ENCODE assay signal across 1 cellular context in genomic region chr2:37376421-37377186, GRCh38.
TF ChIP-seq lines count a peak whose summit lies in the region.

No MANE protein-coding gene starts in this region.

TF ChIP-seq in HEK293, 187 proteins besides CTCF, POLR2A, EP300 and RAD21 (continued from another document):
- TF ChIP-seq ZFHX2 (tag by site-specific recombination; conservative IDR thresholded peaks at IDR 0.05) (peak; percentile 62), ZNF548 (tag by site-specific recombination; IDR thresholded peaks at IDR 0.05) (no peak), ZNF10 (tag by site-specific recombination; IDR thresholded peaks at IDR 0.05) (peak; percentile 27; the same call in 1 of the 2 replicates), ZSCAN18 (tag by site-specific recombination; IDR thresholded peaks at IDR 0.05) (no peak; the same call in none of the 2 replicates), ZNF660 (tag by site-specific recombination; IDR thresholded peaks at IDR 0.05) (peak; percentile 71), ZNF544 (tag by site-specific recombination; IDR thresholded peaks at IDR 0.05) (no peak), ZNF248 (tag by site-specific recombination; IDR thresholded peaks at IDR 0.05) (no peak), REPIN1 (tag by site-specific recombination; IDR thresholded peaks at IDR 0.05; ENCODE audit: low read depth) (no peak), ZNF155 (tag by site-specific recombination; IDR thresholded peaks at IDR 0.05) (no peak), ZNF843 (tag by site-specific recombination; IDR thresholded peaks at IDR 0.05) (peak; percentile 99), ZNF670 (tag by site-specific recombination; IDR thresholded peaks at IDR 0.05; ENCODE audit: low read depth) (no peak), ZBTB1 (tag by site-specific recombination; IDR thresholded peaks at IDR 0.05) (no peak), SCRT2 (tag by site-specific recombination; IDR thresholded peaks at IDR 0.05) (peak; percentile 79), ZXDB (tag by site-specific recombination; IDR thresholded peaks at IDR 0.05) (peak; percentile 92), ZNF335 (tag by site-specific recombination; conservative IDR thresholded peaks at IDR 0.05) (peak; percentile 61), ZNF341 (tag by site-specific recombination; IDR thresholded peaks at IDR 0.05; ENCODE audit: low read depth) (no peak), ZBTB8A (tag by site-specific recombination; IDR thresholded peaks at IDR 0.05) (peak; percentile 79), YY2 (tag by site-specific recombination; IDR thresholded peaks at IDR 0.05) (no peak), ZNF24 (tag by site-specific recombination; IDR thresholded peaks at IDR 0.05) (peak; percentile 91), ZNF558 (tag by site-specific recombination; IDR thresholded peaks at IDR 0.05) (0 out of 2 replicates have a peak, but pooled peaks have one; percentile 68), ZNF561 (tag by site-specific recombination; IDR thresholded peaks at IDR 0.05; ENCODE audit: borderline replicate concordance) (peak; percentile 67), ZNF76 (tag by site-specific recombination; IDR thresholded peaks at IDR 0.05; ENCODE audit: borderline replicate concordance, low read depth) (no peak), FEZF1 (tag by site-specific recombination; IDR thresholded peaks at IDR 0.05) (peak; percentile 96), ZNF623 (tag by site-specific recombination; IDR thresholded peaks at IDR 0.05) (peak; percentile 27; the same call in 1 of the 2 replicates), PRDM4 (tag by site-specific recombination; IDR thresholded peaks at IDR 0.05) (peak; percentile 91), GLI4 (tag by site-specific recombination; IDR thresholded peaks at IDR 0.05) (no peak), OVOL3 (tag by site-specific recombination; IDR thresholded peaks at IDR 0.05) (peak; percentile 48; the same call in 1 of the 2 replicates), TSHZ1 (tag by site-specific recombination; IDR thresholded peaks at IDR 0.05; ENCODE audit: borderline replicate concordance) (peak; percentile 95), ZNF449 (tag by site-specific recombination; IDR thresholded peaks at IDR 0.05) (no peak; the same call in 1 of the 2 replicates), ZNF529 (tag by site-specific recombination; IDR thresholded peaks at IDR 0.05; ENCODE audit: insufficient replicate concordance) (no peak), ZNF280D (tag by site-specific recombination; IDR thresholded peaks at IDR 0.05) (0 out of 2 replicates have a peak, but pooled peaks have one; percentile 55), ZNF18 (tag by site-specific recombination; IDR thresholded peaks at IDR 0.05) (peak; percentile 61; the same call in 1 of the 2 replicates), ZNF521 (tag by site-specific recombination; IDR thresholded peaks at IDR 0.05) (no peak), ZFP41 (tag by site-specific recombination; IDR thresholded peaks at IDR 0.05; ENCODE audit: borderline replicate concordance) (no peak), ZNF175 (tag by site-specific recombination; IDR thresholded peaks at IDR 0.05) (no peak), ZNF280C (tag by site-specific recombination; IDR thresholded peaks at IDR 0.05) (no peak), ZFP69B (tag by site-specific recombination; IDR thresholded peaks at IDR 0.05) (peak; percentile 91), ZNF311 (tag by site-specific recombination; IDR thresholded peaks at IDR 0.05; ENCODE audit: borderline replicate concordance) (no peak), ZNF214 (tag by site-specific recombination; IDR thresholded peaks at IDR 0.05; ENCODE audit: borderline replicate concordance) (no peak), ZBTB11 (tag by site-specific recombination; conservative IDR thresholded peaks at IDR 0.05; ENCODE audit: low read depth) (no peak; the same call in 1 of the 2 replicates), RBAK (tag by site-specific recombination; IDR thresholded peaks at IDR 0.05) (no peak)
